22 cellular contexts compared by ENCODE assay signal in the genomic region with DNA sequence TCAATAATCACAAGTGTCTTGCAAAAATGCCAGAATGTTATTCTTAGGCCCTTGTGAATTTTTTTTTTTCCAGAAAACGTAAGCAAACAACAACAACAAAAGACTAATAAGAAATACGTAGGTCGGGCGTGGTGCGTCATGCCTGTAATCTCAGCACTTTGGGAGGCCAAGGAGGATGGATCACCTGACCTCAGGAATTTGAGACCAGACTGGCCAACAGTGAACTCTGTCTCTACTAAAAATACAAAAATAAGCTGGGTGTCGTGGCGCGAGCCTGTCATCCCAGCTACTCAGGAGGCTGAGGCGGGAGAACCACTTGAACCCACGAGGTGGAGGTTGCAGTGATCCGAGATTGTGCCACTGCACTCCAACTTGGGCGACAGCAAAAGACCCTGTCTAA. TPM values are rescaled to one million over a fixed set of nuclear protein-coding genes. Genes with fewer than 3 reads are reported as not detected.
A peak's percentile ranks its signal among the peaks of the same experiment; 100 is the strongest.
DNase-seq lines count a peak whose midpoint lies in the region; TF ChIP-seq lines count a peak whose summit lies in the region.
"Had no signal": no experiment of that assay in that cellular context is flagged by ENCODE, and none has a peak within 500 bp of the region (broad histone marks: within the 10 kb centered on the region; RNA-seq: fewer than 3 reads in every experiment).

No MANE protein-coding gene starts in this region.

- H3K27me3 ChIP-seq in PC-9 (ENCODE audit: insufficient read depth, low read depth) (no peaks in the 10 kb centered on the region), trophoblast cell (ENCODE audit: insufficient read depth, low read length) (no peaks in the 10 kb centered on the region), ovary (no peaks in the 10 kb centered on the region)
- H3K27me3 ChIP-seq: BE2C, BLaER1 had no signal

- no peak overlapping the region for H4K91ac ChIP-seq in trophoblast cell (ENCODE audit: low read depth, low read length)

- H3K9me2 ChIP-seq in PC-9 (ENCODE audit: insufficient read depth) = no peaks in the 10 kb centered on the region

- no peaks in the 10 kb centered on the region for H3K4me1 ChIP-seq in PC-9 (replicated peaks; ENCODE audit: insufficient read depth)
- peaks cover 0 to 2% of the 10 kb centered on the region in 2 experiments for H3K4me1 ChIP-seq in trophoblast cell (ENCODE audit: control insufficient read depth in 1 of 2, insufficient read depth in 2 of 2, low read length in 2 of 2)
- no peaks in the 10 kb centered on the region for H3K4me1 ChIP-seq in ovary (ENCODE audit: insufficient read depth)
- H3K4me1 ChIP-seq: BE2C, BLaER1 had no signal

- TF ChIP-seq POLR2A in ovary (IDR thresholded peaks at IDR 0.05) = no peak

- no peak for TF ChIP-seq CTCF in PC-9 (conservative IDR thresholded peaks at IDR 0.05)
- no peak for TF ChIP-seq CTCF in ovary (IDR thresholded peaks at IDR 0.05)

- no peak overlapping the region for H3K23ac ChIP-seq in trophoblast cell (ENCODE audit: low read length)

- no peak for TF ChIP-seq EP300 in ovary (IDR thresholded peaks at IDR 0.05)

- H3K36me3 ChIP-seq in PC-9 (ENCODE audit: low read depth) (0 out of 2 replicates have a peak, but pooled peaks cover 12% of the 10 kb centered on the region), trophoblast cell (ENCODE audit: control insufficient read depth in 1 of 2, insufficient read depth in 2 of 2, low read length in 2 of 2) (peaks cover 0 to 6% of the 10 kb centered on the region in 2 experiments), ovary (no peaks in the 10 kb centered on the region)
- H3K36me3 ChIP-seq: BE2C had no signal

- no peak overlapping the region for H4K8ac ChIP-seq in trophoblast cell (ENCODE audit: low read depth, low read length)

- POLR2A ChIA-PET in PC-9 (lab: Charles Lee; ENCODE audit: unreplicated experiment) = interaction anchor here (0.7 kb wide), 2 partner anchors 19 to 26 kb away, joined by 3 to 15 read pairs; no protein-coding TSS in a partner anchor

- DNase-seq in PC-9 (no peak), trophoblast cell (peak; percentile 86), ovary (no peak), UCSD-AML1 (lab: John Stamatoyannopoulos, UW; ENCODE audit: unreplicated experiment) (no peak)
- DNase-seq in stimulated activated CD4-positive, alpha-beta T cell treated with anti-CD3 and anti-CD28 coated beads, Interleukin-4, amount 100 ng/mL, for 24 hours = no peak
- DNase-seq: 8988T; ACHN; BE2C; C1 segment of cervical spinal cord; CD4-positive, alpha-beta memory T cell; CD4-positive, CD25-positive, alpha-beta regulatory T cell; CD8-positive, alpha-beta memory T cell; COR-L47; DMS 273 treated with DMSO at 0.1 percent for 48 hours; DMS153; DMS53; DMS79; DND-41; EL; GDM1 had no signal

- H3K4me3 ChIP-seq in PC-9 (no peak overlapping the region), trophoblast cell (ENCODE audit: low read depth, low read length) (no peak overlapping the region), ovary (no peak overlapping the region)
- H3K4me3 ChIP-seq: BLaER1, GM12878 had no signal

- no peaks in the 10 kb centered on the region; the same call in 1 of the 2 replicates for H3F3A ChIP-seq in PC-9 (ENCODE audit: insufficient read depth, low read depth)

- no peak overlapping the region for H2BK5ac ChIP-seq in trophoblast cell (ENCODE audit: low read depth, low read length, poor library complexity)

- no CpG with 5 or more reads among the region's 12 CpGs for WGBS in trophoblast cell (ENCODE audit: extremely low coverage, insufficient coverage, insufficient read length)
- WGBS in ovary, 3 donors = 96 to 98% (median 97%) methylated on average over 12 of the region's 12 CpGs

- H2BK120ac ChIP-seq in trophoblast cell (ENCODE audit: insufficient read depth, low read length, poor library complexity) = no peak overlapping the region

- H4K12ac ChIP-seq in trophoblast cell (ENCODE audit: low read depth, low read length) = no peak overlapping the region

- no peak overlapping the region for H2BK12ac ChIP-seq in trophoblast cell (ENCODE audit: low read length)

- H3K9me3 ChIP-seq in PC-9 (ENCODE audit: insufficient read depth, low read depth) (no peaks in the 10 kb centered on the region), trophoblast cell (ENCODE audit: insufficient read depth, low read depth, low read length) (peaks cover 2% of the 10 kb centered on the region), ovary (no peaks in the 10 kb centered on the region)
- H3K9me3 ChIP-seq: BE2C, BLaER1 had no signal

- no peaks in the 10 kb centered on the region for H4K20me1 ChIP-seq in PC-9 (ENCODE audit: insufficient read depth)
- H4K20me1 ChIP-seq: BLaER1 had no signal

- no peak overlapping the region for H3K9ac ChIP-seq in trophoblast cell (ENCODE audit: low read length)
- H3K9ac ChIP-seq: BLaER1 had no signal

- H3K79me1 ChIP-seq in trophoblast cell (ENCODE audit: low read length) = peaks cover 1% of the 10 kb centered on the region

- no peak overlapping the region for H3K4ac ChIP-seq in trophoblast cell (ENCODE audit: low read depth, low read length)

- no peak overlapping the region for H2AK5ac ChIP-seq in trophoblast cell (ENCODE audit: low read length)

- H3K18ac ChIP-seq in trophoblast cell (ENCODE audit: low read length) = no peak overlapping the region

- no TSS peak for BruUV-seq in PC-9 (replicated peaks; lab: Mats Ljungman, UMichigan)

- H3K79me2 ChIP-seq in PC-9 (ENCODE audit: low read depth) (peaks cover 95% of the 10 kb centered on the region), trophoblast cell (ENCODE audit: control insufficient read depth, insufficient read depth, low read length, poor library complexity) (no peaks in the 10 kb centered on the region)

- CTCF ChIA-PET in PC-9 (lab: Charles Lee) = no interaction called here

- intact Hi-C loops in PC-9 (cut with micrococcal nuclease; ENCODE audit: unreplicated experiment) (no loop called here), ovary (cut with DNase I) (no loop called here)

- H3K4me2 ChIP-seq in PC-9 = no peak overlapping the region
- H3K4me2 ChIP-seq in trophoblast cell (ENCODE audit: low read length) = no peak overlapping the region
- H3K4me2 ChIP-seq: BLaER1 had no signal

- no peak overlapping the region for H3K14ac ChIP-seq in trophoblast cell (ENCODE audit: low read length)

- H2AFZ ChIP-seq in PC-9 (no peak overlapping the region), trophoblast cell (ENCODE audit: insufficient read depth, low read length, poor library complexity) (no peak overlapping the region)

- H3K27ac ChIP-seq in PC-9 (peak overlapping the region; percentile 16; the same call in 1 of the 2 replicates), trophoblast cell (ENCODE audit: low read depth, low read length) (no peak overlapping the region), ovary (no peak overlapping the region)
- H3K27ac ChIP-seq: BLaER1 had no signal

RNA-seq across cellular contexts. Expression of gene TSC22D1, which starts 20.9 kb away (rescaled TPM):
- total RNA-seq in PC-9 (2021) (76.2 and 79.2 TPM in 2 replicates), ovary (100 to 1,000 TPM; 100 to 369 (median 145) TPM)
- 66.3 and 69.3 TPM in 2 replicates for polyA plus RNA-seq in trophoblast cell (2013)
- 100 to 1,000 TPM; 164 to 179 TPM for polyA plus RNA-seq in ovary

Comparison
In these comparisons a context has a peak if more than half of its experiments do, and no peak if none do; other contexts are left out.
1. DNase-seq: peak in trophoblast cell (2 of 2); none in PC-9 (0 of 2), ovary (0 of 5), UCSD-AML1 (single experiment) and stimulated activated CD4-positive, alpha-beta T cell treated with anti-CD3 and anti-CD28 coated beads, Interleukin-4, amount 100 ng/mL, for 24 hours (single experiment).